5 cellular contexts compared by ENCODE assay signal in the genomic region with DNA sequence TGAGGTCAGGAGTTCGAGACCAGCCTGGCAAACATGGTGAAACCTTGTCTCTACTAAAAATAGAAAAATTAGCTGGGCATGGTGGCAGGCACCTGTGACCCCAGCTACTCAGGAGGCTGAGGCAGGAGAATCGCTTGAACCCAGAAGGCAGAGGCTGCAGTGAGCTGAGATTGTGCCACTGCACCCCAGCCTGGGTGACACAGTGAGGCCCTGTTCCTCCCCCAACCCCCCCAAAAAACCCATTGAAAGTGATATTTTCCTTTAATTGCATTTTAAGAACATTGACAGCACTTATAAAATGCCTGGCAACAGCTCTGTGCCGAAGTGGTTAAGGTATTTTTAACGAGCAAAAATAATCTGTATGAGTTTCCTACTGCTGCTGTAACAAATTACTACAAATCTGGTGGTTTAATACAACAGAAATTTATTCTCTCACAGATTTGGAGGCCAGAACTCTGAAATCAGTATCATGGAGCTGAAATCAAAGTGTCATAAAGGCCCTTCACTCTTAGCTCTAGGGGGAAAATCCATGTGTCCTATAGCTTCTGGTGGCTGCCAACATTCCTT. TPM values are rescaled to one million over a fixed set of nuclear protein-coding genes. Genes with fewer than 3 reads are reported as not detected.
"Had no signal": no experiment of that assay in that cellular context is flagged by ENCODE, and none has a peak within 500 bp of the region (broad histone marks: within the 10 kb centered on the region; RNA-seq: fewer than 3 reads in every experiment).

No MANE protein-coding gene starts in this region.

RNA-seq across cellular contexts. Expression of gene GABRR3, which starts 24.1 kb away (rescaled TPM):
- total RNA-seq: HT-29, HT1080, IMR-90, K562 had no signal
- polyA plus RNA-seq: IgD-negative memory B cell, IMR-90, K562 had no signal
